1 cellular context compared by ENCODE assay signal in genomic region chr7:131354390-131354789, GRCh38.
TF ChIP-seq lines count a peak whose summit lies in the region.

No MANE protein-coding gene starts in this region.

TF ChIP-seq in WTC11, 78 proteins besides CTCF, POLR2A, EP300 and RAD21 (continued from another document):
- TF ChIP-seq, protein P1, sequence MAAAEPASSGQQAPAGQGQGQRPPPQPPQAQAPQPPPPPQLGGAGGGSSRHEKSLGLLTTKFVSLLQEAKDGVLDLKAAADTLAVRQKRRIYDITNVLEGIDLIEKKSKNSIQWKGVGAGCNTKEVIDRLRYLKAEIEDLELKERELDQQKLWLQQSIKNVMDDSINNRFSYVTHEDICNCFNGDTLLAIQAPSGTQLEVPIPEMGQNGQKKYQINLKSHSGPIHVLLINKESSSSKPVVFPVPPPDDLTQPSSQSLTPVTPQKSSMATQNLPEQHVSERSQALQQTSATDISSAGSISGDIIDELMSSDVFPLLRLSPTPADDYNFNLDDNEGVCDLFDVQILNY (CRISPR knock-in tag; IDR thresholded peaks at IDR 0.05): no peak
- TF ChIP-seq TCF7 (CRISPR knock-in tag; IDR thresholded peaks at IDR 0.05; ENCODE audit: low read depth) (no peak), CDX4 (CRISPR knock-in tag; IDR thresholded peaks at IDR 0.05; ENCODE audit: borderline replicate concordance) (no peak)
